Comparison of ENCODE assay signal across 1 cellular context in the genomic region with DNA sequence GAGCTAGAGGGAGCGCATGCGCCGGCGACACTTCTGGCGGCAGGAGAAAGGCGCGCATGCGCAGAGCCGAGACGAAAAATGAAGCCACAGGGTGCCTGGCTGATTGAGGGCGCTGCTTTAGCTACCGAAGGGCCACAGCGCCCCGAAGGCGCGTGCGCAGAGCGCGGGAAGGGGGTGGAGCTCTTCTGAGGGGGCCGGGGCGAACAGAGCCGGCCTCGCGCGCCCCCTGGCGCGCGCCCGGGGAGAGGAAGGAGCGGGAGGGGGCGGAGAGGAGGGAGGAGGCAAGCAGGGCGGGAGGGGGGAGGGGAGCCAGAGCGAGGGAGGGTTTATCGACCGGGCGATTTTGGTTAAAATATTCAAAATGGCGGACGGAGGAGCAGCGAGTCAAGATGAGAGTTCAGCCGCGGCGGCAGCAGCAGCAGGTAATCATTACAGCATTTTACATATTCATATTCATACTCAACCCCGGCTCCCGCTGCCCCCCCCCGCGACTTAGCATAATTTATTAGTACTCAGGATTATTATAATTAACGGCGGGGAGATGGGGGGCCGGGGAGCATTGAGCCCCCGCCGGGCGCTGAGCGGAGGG.
TF ChIP-seq lines count a peak whose summit lies in the region.

A gene (plus strand): TSS at position 350 of the 589 bp plus-strand sequence. CDS start 12 bp downstream, at position 362.

TF ChIP-seq in K562, 482 proteins besides CTCF, POLR2A, EP300 and RAD21 (continued from another document and continues in another):
- TF ChIP-seq, protein P1, sequence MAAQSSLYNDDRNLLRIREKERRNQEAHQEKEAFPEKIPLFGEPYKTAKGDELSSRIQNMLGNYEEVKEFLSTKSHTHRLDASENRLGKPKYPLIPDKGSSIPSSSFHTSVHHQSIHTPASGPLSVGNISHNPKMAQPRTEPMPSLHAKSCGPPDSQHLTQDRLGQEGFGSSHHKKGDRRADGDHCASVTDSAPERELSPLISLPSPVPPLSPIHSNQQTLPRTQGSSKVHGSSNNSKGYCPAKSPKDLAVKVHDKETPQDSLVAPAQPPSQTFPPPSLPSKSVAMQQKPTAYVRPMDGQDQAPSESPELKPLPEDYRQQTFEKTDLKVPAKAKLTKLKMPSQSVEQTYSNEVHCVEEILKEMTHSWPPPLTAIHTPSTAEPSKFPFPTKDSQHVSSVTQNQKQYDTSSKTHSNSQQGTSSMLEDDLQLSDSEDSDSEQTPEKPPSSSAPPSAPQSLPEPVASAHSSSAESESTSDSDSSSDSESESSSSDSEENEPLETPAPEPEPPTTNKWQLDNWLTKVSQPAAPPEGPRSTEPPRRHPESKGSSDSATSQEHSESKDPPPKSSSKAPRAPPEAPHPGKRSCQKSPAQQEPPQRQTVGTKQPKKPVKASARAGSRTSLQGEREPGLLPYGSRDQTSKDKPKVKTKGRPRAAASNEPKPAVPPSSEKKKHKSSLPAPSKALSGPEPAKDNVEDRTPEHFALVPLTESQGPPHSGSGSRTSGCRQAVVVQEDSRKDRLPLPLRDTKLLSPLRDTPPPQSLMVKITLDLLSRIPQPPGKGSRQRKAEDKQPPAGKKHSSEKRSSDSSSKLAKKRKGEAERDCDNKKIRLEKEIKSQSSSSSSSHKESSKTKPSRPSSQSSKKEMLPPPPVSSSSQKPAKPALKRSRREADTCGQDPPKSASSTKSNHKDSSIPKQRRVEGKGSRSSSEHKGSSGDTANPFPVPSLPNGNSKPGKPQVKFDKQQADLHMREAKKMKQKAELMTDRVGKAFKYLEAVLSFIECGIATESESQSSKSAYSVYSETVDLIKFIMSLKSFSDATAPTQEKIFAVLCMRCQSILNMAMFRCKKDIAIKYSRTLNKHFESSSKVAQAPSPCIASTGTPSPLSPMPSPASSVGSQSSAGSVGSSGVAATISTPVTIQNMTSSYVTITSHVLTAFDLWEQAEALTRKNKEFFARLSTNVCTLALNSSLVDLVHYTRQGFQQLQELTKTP (IDR thresholded peaks at IDR 0.05; ENCODE audit: low read depth in 1 of 2, partially characterized antibody in 2 of 2): peak in 1 of 2 experiments; percentile 16
- TF ChIP-seq, protein P2, sequence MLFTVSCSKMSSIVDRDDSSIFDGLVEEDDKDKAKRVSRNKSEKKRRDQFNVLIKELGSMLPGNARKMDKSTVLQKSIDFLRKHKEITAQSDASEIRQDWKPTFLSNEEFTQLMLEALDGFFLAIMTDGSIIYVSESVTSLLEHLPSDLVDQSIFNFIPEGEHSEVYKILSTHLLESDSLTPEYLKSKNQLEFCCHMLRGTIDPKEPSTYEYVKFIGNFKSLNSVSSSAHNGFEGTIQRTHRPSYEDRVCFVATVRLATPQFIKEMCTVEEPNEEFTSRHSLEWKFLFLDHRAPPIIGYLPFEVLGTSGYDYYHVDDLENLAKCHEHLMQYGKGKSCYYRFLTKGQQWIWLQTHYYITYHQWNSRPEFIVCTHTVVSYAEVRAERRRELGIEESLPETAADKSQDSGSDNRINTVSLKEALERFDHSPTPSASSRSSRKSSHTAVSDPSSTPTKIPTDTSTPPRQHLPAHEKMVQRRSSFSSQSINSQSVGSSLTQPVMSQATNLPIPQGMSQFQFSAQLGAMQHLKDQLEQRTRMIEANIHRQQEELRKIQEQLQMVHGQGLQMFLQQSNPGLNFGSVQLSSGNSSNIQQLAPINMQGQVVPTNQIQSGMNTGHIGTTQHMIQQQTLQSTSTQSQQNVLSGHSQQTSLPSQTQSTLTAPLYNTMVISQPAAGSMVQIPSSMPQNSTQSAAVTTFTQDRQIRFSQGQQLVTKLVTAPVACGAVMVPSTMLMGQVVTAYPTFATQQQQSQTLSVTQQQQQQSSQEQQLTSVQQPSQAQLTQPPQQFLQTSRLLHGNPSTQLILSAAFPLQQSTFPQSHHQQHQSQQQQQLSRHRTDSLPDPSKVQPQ (CRISPR knock-in tag; IDR thresholded peaks at IDR 0.05; ENCODE audit: borderline replicate concordance): no peak
- TF ChIP-seq POLR2G (IDR thresholded peaks at IDR 0.05; ENCODE audit: low read depth, low read length) (peak; percentile 43), RNF2 (IDR thresholded peaks at IDR 0.05) (peak; percentile 30; the same call in 1 of the 2 replicates), MAZ (CRISPR knock-in tag; conservative IDR thresholded peaks at IDR 0.05 in 1 of 2, IDR thresholded peaks at IDR 0.05 in 1 of 2) (peak; percentile 98 to 100), POLR2AphosphoS5 (IDR thresholded peaks at IDR 0.05; ENCODE audit: control insufficient read depth, insufficient read depth, low read depth, low read length) (peak; percentile 50), ERF (CRISPR knock-in tag; IDR thresholded peaks at IDR 0.05) (0 out of 2 replicates have a peak, but pooled peaks have one; percentile 55), PML (IDR thresholded peaks at IDR 0.05; ENCODE audit: low read length) (peak; percentile 18), ATF7 (IDR thresholded peaks at IDR 0.05) (peak; percentile 76; the same call in 1 of the 2 replicates), NRF1 (conservative IDR thresholded peaks at IDR 0.05 in 1 of 2, IDR thresholded peaks at IDR 0.05 in 1 of 2) (peak; percentile 100), SMARCB1 (IDR thresholded peaks at IDR 0.05; ENCODE audit: insufficient read length, low read depth) (no peak), POLR2H (tag; IDR thresholded peaks at IDR 0.05; ENCODE audit: low read depth) (peak; percentile 57; the same call in 1 of the 2 replicates), KLF16 (IDR thresholded peaks at IDR 0.05) (peak; percentile 32; the same call in 1 of the 2 replicates), ZNF766 (CRISPR knock-in tag; conservative IDR thresholded peaks at IDR 0.05) (peak; percentile 42; the same call in 1 of the 2 replicates), HNRNPK (IDR thresholded peaks at IDR 0.05; ENCODE audit: low read depth, low read length, poor library complexity, severe bottlenecking) (peak; percentile 49), KDM1A (IDR thresholded peaks at IDR 0.05) (peak in 1 of 2 experiments; percentile 34; a peak in 1 of 4 replicates), HOXB6 (CRISPR knock-in tag; IDR thresholded peaks at IDR 0.05; ENCODE audit: borderline replicate concordance) (no peak), TAF7 (tag; IDR thresholded peaks at IDR 0.05) (peak; percentile 69; the same call in 1 of the 2 replicates), ZSCAN32 (CRISPR knock-in tag; IDR thresholded peaks at IDR 0.05) (0 out of 2 replicates have a peak, but pooled peaks have one; percentile 38), ZNF76 (CRISPR knock-in tag; IDR thresholded peaks at IDR 0.05; ENCODE audit: borderline replicate concordance) (no peak), HDAC8 (tag; IDR thresholded peaks at IDR 0.05) (no peak), MEIS2 (IDR thresholded peaks at IDR 0.05; ENCODE audit: partially characterized antibody) (peak; percentile 100), ETV6 (IDR thresholded peaks at IDR 0.05; ENCODE audit: borderline replicate concordance in 1 of 2, low read depth in 2 of 2, low read length in 1 of 2) (0 out of 4 replicates have a peak, but pooled peaks of 1 of the 2 experiments have one; percentile 12), ETV6 (CRISPR knock-in tag; IDR thresholded peaks at IDR 0.05; ENCODE audit: borderline replicate concordance) (no peak), MEF2D (tag; conservative IDR thresholded peaks at IDR 0.05; ENCODE audit: low read depth) (no peak)
- TF ChIP-seq, protein P3, sequence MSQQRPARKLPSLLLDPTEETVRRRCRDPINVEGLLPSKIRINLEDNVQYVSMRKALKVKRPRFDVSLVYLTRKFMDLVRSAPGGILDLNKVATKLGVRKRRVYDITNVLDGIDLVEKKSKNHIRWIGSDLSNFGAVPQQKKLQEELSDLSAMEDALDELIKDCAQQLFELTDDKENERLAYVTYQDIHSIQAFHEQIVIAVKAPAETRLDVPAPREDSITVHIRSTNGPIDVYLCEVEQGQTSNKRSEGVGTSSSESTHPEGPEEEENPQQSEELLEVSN (IDR thresholded peaks at IDR 0.05; ENCODE audit: borderline replicate concordance in 1 of 2, extremely low read depth in 1 of 2, insufficient read depth in 1 of 2, insufficient read length in 1 of 2, low read depth in 1 of 2, low read length in 1 of 2, poor library complexity in 1 of 2, severe bottlenecking in 1 of 2): peak in 1 of 2 experiments; percentile 69
- TF ChIP-seq, protein P4, sequence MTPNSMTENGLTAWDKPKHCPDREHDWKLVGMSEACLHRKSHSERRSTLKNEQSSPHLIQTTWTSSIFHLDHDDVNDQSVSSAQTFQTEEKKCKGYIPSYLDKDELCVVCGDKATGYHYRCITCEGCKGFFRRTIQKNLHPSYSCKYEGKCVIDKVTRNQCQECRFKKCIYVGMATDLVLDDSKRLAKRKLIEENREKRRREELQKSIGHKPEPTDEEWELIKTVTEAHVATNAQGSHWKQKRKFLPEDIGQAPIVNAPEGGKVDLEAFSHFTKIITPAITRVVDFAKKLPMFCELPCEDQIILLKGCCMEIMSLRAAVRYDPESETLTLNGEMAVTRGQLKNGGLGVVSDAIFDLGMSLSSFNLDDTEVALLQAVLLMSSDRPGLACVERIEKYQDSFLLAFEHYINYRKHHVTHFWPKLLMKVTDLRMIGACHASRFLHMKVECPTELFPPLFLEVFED (CRISPR knock-in tag; conservative IDR thresholded peaks at IDR 0.05): 0 out of 2 replicates have a peak, but pooled peaks have one; percentile 17
- TF ChIP-seq, protein P5, sequence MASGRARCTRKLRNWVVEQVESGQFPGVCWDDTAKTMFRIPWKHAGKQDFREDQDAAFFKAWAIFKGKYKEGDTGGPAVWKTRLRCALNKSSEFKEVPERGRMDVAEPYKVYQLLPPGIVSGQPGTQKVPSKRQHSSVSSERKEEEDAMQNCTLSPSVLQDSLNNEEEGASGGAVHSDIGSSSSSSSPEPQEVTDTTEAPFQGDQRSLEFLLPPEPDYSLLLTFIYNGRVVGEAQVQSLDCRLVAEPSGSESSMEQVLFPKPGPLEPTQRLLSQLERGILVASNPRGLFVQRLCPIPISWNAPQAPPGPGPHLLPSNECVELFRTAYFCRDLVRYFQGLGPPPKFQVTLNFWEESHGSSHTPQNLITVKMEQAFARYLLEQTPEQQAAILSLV (tag; IDR thresholded peaks at IDR 0.05): no peak
- TF ChIP-seq, protein P6, sequence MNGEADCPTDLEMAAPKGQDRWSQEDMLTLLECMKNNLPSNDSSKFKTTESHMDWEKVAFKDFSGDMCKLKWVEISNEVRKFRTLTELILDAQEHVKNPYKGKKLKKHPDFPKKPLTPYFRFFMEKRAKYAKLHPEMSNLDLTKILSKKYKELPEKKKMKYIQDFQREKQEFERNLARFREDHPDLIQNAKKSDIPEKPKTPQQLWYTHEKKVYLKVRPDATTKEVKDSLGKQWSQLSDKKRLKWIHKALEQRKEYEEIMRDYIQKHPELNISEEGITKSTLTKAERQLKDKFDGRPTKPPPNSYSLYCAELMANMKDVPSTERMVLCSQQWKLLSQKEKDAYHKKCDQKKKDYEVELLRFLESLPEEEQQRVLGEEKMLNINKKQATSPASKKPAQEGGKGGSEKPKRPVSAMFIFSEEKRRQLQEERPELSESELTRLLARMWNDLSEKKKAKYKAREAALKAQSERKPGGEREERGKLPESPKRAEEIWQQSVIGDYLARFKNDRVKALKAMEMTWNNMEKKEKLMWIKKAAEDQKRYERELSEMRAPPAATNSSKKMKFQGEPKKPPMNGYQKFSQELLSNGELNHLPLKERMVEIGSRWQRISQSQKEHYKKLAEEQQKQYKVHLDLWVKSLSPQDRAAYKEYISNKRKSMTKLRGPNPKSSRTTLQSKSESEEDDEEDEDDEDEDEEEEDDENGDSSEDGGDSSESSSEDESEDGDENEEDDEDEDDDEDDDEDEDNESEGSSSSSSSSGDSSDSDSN (IDR thresholded peaks at IDR 0.05; ENCODE audit: borderline replicate concordance in 1 of 2, low read depth in 2 of 2, low read length in 2 of 2): no peak
- TF ChIP-seq, protein P7, sequence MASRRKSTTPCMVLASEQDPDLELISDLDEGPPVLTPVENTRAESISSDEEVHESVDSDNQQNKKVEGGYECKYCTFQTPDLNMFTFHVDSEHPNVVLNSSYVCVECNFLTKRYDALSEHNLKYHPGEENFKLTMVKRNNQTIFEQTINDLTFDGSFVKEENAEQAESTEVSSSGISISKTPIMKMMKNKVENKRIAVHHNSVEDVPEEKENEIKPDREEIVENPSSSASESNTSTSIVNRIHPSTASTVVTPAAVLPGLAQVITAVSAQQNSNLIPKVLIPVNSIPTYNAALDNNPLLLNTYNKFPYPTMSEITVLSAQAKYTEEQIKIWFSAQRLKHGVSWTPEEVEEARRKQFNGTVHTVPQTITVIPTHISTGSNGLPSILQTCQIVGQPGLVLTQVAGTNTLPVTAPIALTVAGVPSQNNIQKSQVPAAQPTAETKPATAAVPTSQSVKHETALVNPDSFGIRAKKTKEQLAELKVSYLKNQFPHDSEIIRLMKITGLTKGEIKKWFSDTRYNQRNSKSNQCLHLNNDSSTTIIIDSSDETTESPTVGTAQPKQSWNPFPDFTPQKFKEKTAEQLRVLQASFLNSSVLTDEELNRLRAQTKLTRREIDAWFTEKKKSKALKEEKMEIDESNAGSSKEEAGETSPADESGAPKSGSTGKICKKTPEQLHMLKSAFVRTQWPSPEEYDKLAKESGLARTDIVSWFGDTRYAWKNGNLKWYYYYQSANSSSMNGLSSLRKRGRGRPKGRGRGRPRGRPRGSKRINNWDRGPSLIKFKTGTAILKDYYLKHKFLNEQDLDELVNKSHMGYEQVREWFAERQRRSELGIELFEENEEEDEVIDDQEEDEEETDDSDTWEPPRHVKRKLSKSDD (conservative IDR thresholded peaks at IDR 0.05; ENCODE audit: low read length): 0 out of 2 replicates have a peak, but pooled peaks have one; percentile 60
